11 cellular contexts compared by ENCODE assay signal in the genomic region with DNA sequence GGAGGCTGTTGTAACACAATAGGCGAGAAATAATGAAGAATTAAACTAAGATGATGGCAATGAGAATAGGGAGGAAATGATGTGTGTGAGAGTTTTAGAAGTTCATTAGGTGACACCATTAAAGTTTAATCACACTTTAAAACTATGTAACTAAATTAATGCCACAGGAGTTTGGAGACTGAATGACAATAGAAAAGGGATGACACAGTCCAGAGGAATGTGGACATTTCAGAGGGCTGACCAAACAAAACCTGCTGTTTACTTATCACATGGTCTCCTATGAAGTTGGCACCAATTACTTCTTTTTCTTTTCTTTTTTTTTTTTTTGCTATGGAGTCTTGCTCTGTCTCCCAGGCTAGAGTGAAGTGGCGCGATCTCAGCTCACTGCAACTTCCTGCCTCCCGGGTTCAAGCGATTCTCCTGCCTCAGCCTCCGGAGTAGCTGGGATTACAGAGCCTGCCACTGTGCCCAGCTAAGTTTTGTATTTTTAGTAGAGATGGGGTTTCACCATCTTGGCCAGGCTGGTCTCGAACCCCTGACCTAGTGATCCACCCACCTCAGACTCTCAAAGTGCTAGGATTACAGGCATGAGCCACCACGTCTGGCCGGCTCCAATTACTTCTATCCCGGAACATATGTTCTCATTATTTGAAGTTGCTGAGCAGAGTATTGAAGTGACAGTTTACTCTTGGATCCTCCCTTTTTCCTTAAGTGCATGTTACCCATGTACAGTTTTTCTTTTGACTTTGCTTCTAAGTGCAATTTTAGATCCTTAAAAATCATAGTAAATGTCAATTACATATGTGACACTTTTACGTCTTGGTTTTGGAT. TPM values are rescaled to one million over a fixed set of nuclear protein-coding genes. Genes with fewer than 3 reads are reported as not detected.
A peak's percentile ranks its signal among the peaks of the same experiment; 100 is the strongest.
DNase-seq lines count a peak whose midpoint lies in the region; ATAC-seq and TF ChIP-seq lines count a peak whose summit lies in the region.
"Had no signal": no experiment of that assay in that cellular context is flagged by ENCODE, and none has a peak within 500 bp of the region (broad histone marks: within the 10 kb centered on the region; RNA-seq: fewer than 3 reads in every experiment).

No MANE protein-coding gene starts in this region.

- no peak overlapping the region for H3K4ac ChIP-seq in trophoblast cell (ENCODE audit: low read depth, low read length)

- no peak overlapping the region for H2AK5ac ChIP-seq in trophoblast cell (ENCODE audit: low read length)

- peak overlapping the region; percentile 28 for H4K91ac ChIP-seq in trophoblast cell (ENCODE audit: low read depth, low read length)

- H3K79me1 ChIP-seq in trophoblast cell (ENCODE audit: low read length): peaks cover 14% of the 10 kb centered on the region

- DNase-seq in ELR (ENCODE audit: low read depth) (peak; percentile 85), RKO (ENCODE audit: low spot score) (peak; percentile 54), epithelial cell of prostate (ENCODE audit: low read depth, low spot score) (no peak), trophoblast cell (peak in 1 of 2 donors; percentile 50), NCI-H446 treated with DMSO at 0.1 percent for 48 hours (lab: John Stamatoyannopoulos, UW) (no peak), prostate gland (ENCODE audit: low spot score) (no peak)
- DNase-seq: H7 had no signal

- H4K12ac ChIP-seq in trophoblast cell (ENCODE audit: low read depth, low read length): no peak overlapping the region

- no peak overlapping the region for H4K8ac ChIP-seq in trophoblast cell (ENCODE audit: low read depth, low read length)

- H3K27me3 ChIP-seq in trophoblast cell (ENCODE audit: insufficient read depth, low read length): no peaks in the 10 kb centered on the region
- no peaks in the 10 kb centered on the region for H3K27me3 ChIP-seq in prostate gland (replicated peaks; ENCODE audit: insufficient read depth)
- H3K27me3 ChIP-seq: tibial nerve had no signal

- no peak overlapping the region for H3K9ac ChIP-seq in trophoblast cell (ENCODE audit: low read length)

- H3K9me3 ChIP-seq in trophoblast cell (ENCODE audit: insufficient read depth, low read depth, low read length): no peaks in the 10 kb centered on the region
- no peaks in the 10 kb centered on the region for H3K9me3 ChIP-seq in prostate gland
- H3K9me3 ChIP-seq: tibial nerve had no signal

- WGBS in trophoblast cell (ENCODE audit: extremely low coverage, insufficient coverage, insufficient read length): 100% methylated on average over 1 of the region's 11 CpGs
- 73% methylated on average over 11 of the region's 11 CpGs for WGBS in prostate gland

- H3K4me3 ChIP-seq in trophoblast cell (ENCODE audit: low read depth, low read length): no peak overlapping the region
- H3K4me3 ChIP-seq in prostate gland: no peak overlapping the region
- H3K4me3 ChIP-seq: skin epidermis, tibial nerve had no signal

- TF ChIP-seq CTCF in prostate gland (IDR thresholded peaks at IDR 0.05): no peak

- TF ChIP-seq POLR2A in prostate gland (IDR thresholded peaks at IDR 0.05): no peak

- H2BK120ac ChIP-seq in trophoblast cell (ENCODE audit: insufficient read depth, low read length, poor library complexity): no peak overlapping the region

- intact Hi-C loops in prostate gland (cut with DNase I): no loop called here

- H3K18ac ChIP-seq in trophoblast cell (ENCODE audit: low read length): no peak overlapping the region

- H2BK12ac ChIP-seq in trophoblast cell (ENCODE audit: low read length): no peak overlapping the region

- no peak overlapping the region for H2AFZ ChIP-seq in trophoblast cell (ENCODE audit: insufficient read depth, low read length, poor library complexity)

- ATAC-seq in HG02610 (IDR thresholded peaks at IDR 0.05; ENCODE audit: unreplicated experiment): no peak
- ATAC-seq in HG03354 (IDR thresholded peaks at IDR 0.05; ENCODE audit: poor library complexity, severe bottlenecking, unreplicated experiment): no peak

- H3K4me1 ChIP-seq in trophoblast cell (ENCODE audit: control insufficient read depth in 1 of 2, insufficient read depth in 2 of 2, low read length in 2 of 2) (peaks cover 6 to 9% of the 10 kb centered on the region in 2 experiments), prostate gland (replicated peaks) (peaks cover 6% of the 10 kb centered on the region)

- H3K4me2 ChIP-seq in trophoblast cell (ENCODE audit: low read length): no peak overlapping the region

- H3K14ac ChIP-seq in trophoblast cell (ENCODE audit: low read length): no peak overlapping the region

- H2BK5ac ChIP-seq in trophoblast cell (ENCODE audit: low read depth, low read length, poor library complexity): no peak overlapping the region

- peaks cover 12% of the 10 kb centered on the region for H3K79me2 ChIP-seq in trophoblast cell (ENCODE audit: control insufficient read depth, insufficient read depth, low read length, poor library complexity)

- H3K27ac ChIP-seq in epithelial cell of prostate: peak overlapping the region; percentile 75
- H3K27ac ChIP-seq in trophoblast cell (ENCODE audit: low read depth, low read length): peak overlapping the region; percentile 26
- H3K27ac ChIP-seq in prostate gland: no peak overlapping the region

- H3K36me3 ChIP-seq in trophoblast cell (ENCODE audit: control insufficient read depth in 1 of 2, insufficient read depth in 2 of 2, low read length in 2 of 2) (peaks cover 0 to 4% of the 10 kb centered on the region in 2 experiments), prostate gland (no peaks in the 10 kb centered on the region)
- H3K36me3 ChIP-seq: tibial nerve had no signal

- H3K23ac ChIP-seq in trophoblast cell (ENCODE audit: low read length): no peak overlapping the region

RNA-seq across cellular contexts. Expression of gene AGPS, which starts 4.3 kb away (rescaled TPM):
- polyA plus RNA-seq in trophoblast cell (2013): 22.4 and 25.8 TPM in 2 replicates
- 10 to 100 TPM; 17.2 to 50.3 TPM for total RNA-seq in prostate gland

Comparison
In these comparisons a context has a peak if more than half of its experiments do, and no peak if none do; other contexts are left out.
1. DNase-seq: peak in ELR (single experiment) and RKO (single experiment); none in epithelial cell of prostate (single experiment), NCI-H446 treated with DMSO at 0.1 percent for 48 hours (single experiment) and prostate gland (single experiment).
2. H3K27ac ChIP-seq: peak in epithelial cell of prostate (single experiment) and trophoblast cell (single experiment); none in prostate gland (0 of 2).